Comparison of ENCODE assay signal across 17 cellular contexts in the genomic region with DNA sequence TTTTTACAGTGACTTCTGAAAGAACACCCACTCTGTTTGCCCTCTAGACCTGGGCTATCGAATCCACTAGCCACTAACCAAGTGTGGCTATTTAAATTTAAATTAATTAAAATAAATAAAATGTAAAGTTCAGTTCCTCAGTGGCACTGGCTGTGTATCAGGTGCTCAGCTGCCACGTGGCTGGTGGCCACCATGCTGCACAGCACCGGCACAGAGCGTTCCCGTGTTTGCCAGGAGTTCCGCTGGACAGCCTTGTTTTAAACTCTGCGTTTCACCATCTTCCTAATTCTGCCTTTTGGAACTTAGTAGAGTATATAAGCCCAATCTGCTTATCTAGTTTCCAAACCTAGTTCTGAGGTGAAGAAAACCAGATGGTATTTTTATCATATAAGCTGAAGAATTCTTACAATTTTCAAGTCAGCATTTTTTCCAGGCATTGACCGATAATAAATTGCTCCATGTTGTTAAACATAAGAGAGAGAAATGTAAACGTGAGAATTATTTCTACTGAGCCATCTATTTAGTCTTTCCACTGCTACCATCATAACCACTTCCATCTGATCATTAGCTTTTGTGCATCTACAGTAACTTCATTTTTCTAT.
DNase-seq lines count a peak whose midpoint lies in the region; ATAC-seq, FAIRE-seq and TF ChIP-seq lines count a peak whose summit lies in the region.
"Had no signal": no experiment of that assay in that cellular context is flagged by ENCODE, and none has a peak within 500 bp of the region (broad histone marks: within the 10 kb centered on the region; RNA-seq: fewer than 3 reads in every experiment).

No MANE protein-coding gene starts in this region.

- H3K4me2 ChIP-seq in A549 (no peak overlapping the region), H9 (ENCODE audit: insufficient read depth, insufficient read length, low read length) (no peak overlapping the region)

- ATAC-seq in A549, result no peak
- no peak for ATAC-seq in HG02870 (IDR thresholded peaks at IDR 0.05; ENCODE audit: unreplicated experiment)

- no peak overlapping the region for H2AK5ac ChIP-seq in H9 (ENCODE audit: insufficient read length, low read length)

- no peak overlapping the region for H2BK12ac ChIP-seq in H9 (ENCODE audit: insufficient read length, low read depth, low read length)

- H3K4me1 ChIP-seq in A549 (no peaks in the 10 kb centered on the region), H9 (ENCODE audit: insufficient read depth, low read length) (no peaks in the 10 kb centered on the region), sigmoid colon (peaks cover 0 to 81% (median 74%) of the 10 kb centered on the region in 4 donors)
- H3K4me1 ChIP-seq: Caco-2, HAP-1 had no signal

- no peaks in the 10 kb centered on the region for H3K36me3 Mint-ChIP-seq in H9 (ENCODE audit: insufficient read depth in 1 of 3, low read depth in 3 of 3)
- no peaks in the 10 kb centered on the region for H3K36me3 Mint-ChIP-seq in activated naive CD4-positive, alpha-beta T cell treated with anti-CD3 and anti-CD28 coated beads for 36 hours (ENCODE audit: low read depth)

- no peak overlapping the region for H2BK15ac ChIP-seq in H9 (ENCODE audit: low read depth, low read length)

- H3K27ac Mint-ChIP-seq in H9, result no peak overlapping the region
- H3K27ac Mint-ChIP-seq in activated naive CD4-positive, alpha-beta T cell treated with anti-CD3 and anti-CD28 coated beads for 36 hours, result no peak overlapping the region
- H3K27ac Mint-ChIP-seq: CD4-positive, alpha-beta T cell had no signal

- no peak for FAIRE-seq in A549 (lab: Jason Lieb, UNC)
- FAIRE-seq: A204.1, D721Med, G401.6, GM12891, GM19239, H1 had no signal

- H3K27ac ChIP-seq in A549 (no peak overlapping the region), H9 (ENCODE audit: insufficient read length, low read depth, low read length) (no peak overlapping the region), sigmoid colon (peak overlapping the region in 3 of 4 donors; percentile 79 to 87 (median 80))
- H3K27ac ChIP-seq: C4-2B had no signal

- no peak overlapping the region for H3K9ac ChIP-seq in H9 (ENCODE audit: extremely low read depth, insufficient read length, low read length)

- TF ChIP-seq EP300 in A549 (IDR thresholded peaks at IDR 0.05), result no peak
- TF ChIP-seq EP300 in sigmoid colon (IDR thresholded peaks at IDR 0.05), result no peak

- no peak for TF ChIP-seq CTCF in A549 (IDR thresholded peaks at IDR 0.05)
- no peak for TF ChIP-seq CTCF in H9 (conservative IDR thresholded peaks at IDR 0.05)
- TF ChIP-seq CTCF in fibroblast of villous mesenchyme (IDR thresholded peaks at IDR 0.05; ENCODE audit: insufficient read depth, low read depth, low read length), result no peak
- no peak for TF ChIP-seq CTCF in sigmoid colon (IDR thresholded peaks at IDR 0.05)

- H3T11ph ChIP-seq in H9 (ENCODE audit: low read length), result no peak overlapping the region

- H3K79me2 ChIP-seq in H9 (ENCODE audit: insufficient read depth, low read length), result no peaks in the 10 kb centered on the region

- H4K8ac ChIP-seq in H9 (replicated peaks; ENCODE audit: insufficient read length, low read depth, low read length), result no peak overlapping the region

- no peaks in the 10 kb centered on the region for H4K20me1 ChIP-seq in H9 (ENCODE audit: control insufficient read depth, insufficient read depth, insufficient read length)

- WGBS in A549 (ENCODE audit: missing lambda C conversion rate), result 46% methylated on average over 9 of the region's 9 CpGs
- WGBS in H9 (ENCODE audit: extremely low coverage, insufficient read length, low lambda C conversion rate), result no CpG with 5 or more reads among the region's 9 CpGs
- 86 to 87% methylated on average over 9 of the region's 9 CpGs for WGBS in sigmoid colon, 2 donors

- no peak overlapping the region for H3K4ac ChIP-seq in H9 (ENCODE audit: low read depth, low read length)

- no peak overlapping the region for H4K91ac ChIP-seq in H9 (ENCODE audit: insufficient read length, low read depth, low read length)

- POLR2A ChIA-PET in A549 (lab: Yijun Ruan, JAX), result no interaction called here

- H2BK120ac ChIP-seq in H9 (ENCODE audit: low read depth, low read length, poor library complexity, severe bottlenecking), result no peak overlapping the region

- no peak overlapping the region for H4K5ac ChIP-seq in H9 (ENCODE audit: insufficient read length, low read depth, low read length)

- no peak overlapping the region for H3K4me3 Mint-ChIP-seq in H9
- H3K4me3 Mint-ChIP-seq in activated naive CD4-positive, alpha-beta T cell treated with anti-CD3 and anti-CD28 coated beads for 36 hours, result no peak overlapping the region
- H3K4me3 Mint-ChIP-seq: CD4-positive, alpha-beta T cell had no signal

- TF ChIP-seq POLR2A in A549 (IDR thresholded peaks at IDR 0.05; ENCODE audit: low read length) (no peak), sigmoid colon (IDR thresholded peaks at IDR 0.05) (no peak)

- no peak overlapping the region for H3K18ac ChIP-seq in H9 (ENCODE audit: insufficient read length, low read depth, low read length)

- no peak for TF ChIP-seq RAD21 in A549 (conservative IDR thresholded peaks at IDR 0.05 in 1 of 2, IDR thresholded peaks at IDR 0.05 in 1 of 2)

- H3K4me3 ChIP-seq in A549 (no peak overlapping the region), fibroblast of villous mesenchyme (ENCODE audit: low read depth, low read length) (no peak overlapping the region), sigmoid colon (no peak overlapping the region)
- H3K4me3 ChIP-seq: HAP-1 had no signal

- no peaks in the 10 kb centered on the region; the same call in 1 of the 2 replicates for H3K27me3 Mint-ChIP-seq in H9 (ENCODE audit: low read depth)
- no peaks in the 10 kb centered on the region for H3K27me3 Mint-ChIP-seq in activated naive CD4-positive, alpha-beta T cell treated with anti-CD3 and anti-CD28 coated beads for 36 hours (ENCODE audit: low read depth)
- H3K27me3 Mint-ChIP-seq: CD4-positive, alpha-beta T cell had no signal

- H2AFZ ChIP-seq in H9 (ENCODE audit: low read length), result no peak overlapping the region

- H2BK20ac ChIP-seq in H9 (ENCODE audit: low read depth, low read length, poor library complexity, severe bottlenecking), result no peak overlapping the region

- H3K9me3 ChIP-seq in A549 (peaks cover 4% of the 10 kb centered on the region; the same call in 1 of the 3 replicates), H9 (ENCODE audit: control insufficient read depth, low read depth, low read length) (no peaks in the 10 kb centered on the region), sigmoid colon (no peaks in the 10 kb centered on the region)
- H3K9me3 ChIP-seq: Caco-2, HAP-1 had no signal

- no peaks in the 10 kb centered on the region for H3K23me2 ChIP-seq in H9 (ENCODE audit: insufficient read length, low read depth, low read length, poor library complexity, severe bottlenecking)

- no peak overlapping the region for H2BK5ac ChIP-seq in H9 (ENCODE audit: insufficient read length, low read length)

- H3K36me3 ChIP-seq in sigmoid colon, result no peaks in the 10 kb centered on the region
- H3K36me3 ChIP-seq: HAP-1 had no signal

- DNase-seq in A549 (ENCODE audit: low read depth in 1 of 2, low spot score in 1 of 2) (no peak), H9 (peak; percentile 13), fibroblast of villous mesenchyme (ENCODE audit: low read depth) (peak; percentile 66), sigmoid colon (no peak)
- DNase-seq in activated naive CD4-positive, alpha-beta T cell treated with anti-CD3 and anti-CD28 coated beads for 36 hours, result no peak
- DNase-seq: AML-193; CD4-positive, alpha-beta T cell had no signal

- no peaks in the 10 kb centered on the region for H3K27me3 ChIP-seq in H9 (ENCODE audit: insufficient read depth, low read length)
- H3K27me3 ChIP-seq in sigmoid colon, result no peaks in the 10 kb centered on the region

- no peaks in the 10 kb centered on the region for H3K79me1 ChIP-seq in H9 (ENCODE audit: insufficient read depth, low read depth, low read length, poor library complexity, severe bottlenecking)

- H3K14ac ChIP-seq in H9 (ENCODE audit: insufficient read depth, low read length), result no peak overlapping the region; the same call in 1 of the 2 replicates

- no peak overlapping the region for H3K56ac ChIP-seq in H9 (ENCODE audit: insufficient read length, low read depth, low read length)

- peaks cover 2% of the 10 kb centered on the region in 2 experiments; a peak in 1 of 4 replicates for H3K4me1 Mint-ChIP-seq in H9
- no peaks in the 10 kb centered on the region for H3K4me1 Mint-ChIP-seq in activated naive CD4-positive, alpha-beta T cell treated with anti-CD3 and anti-CD28 coated beads for 36 hours (ENCODE audit: low read depth)

- no peak overlapping the region for H3K23ac ChIP-seq in H9 (ENCODE audit: insufficient read length, low read depth, low read length)

- no peaks in the 10 kb centered on the region for H3K9me3 Mint-ChIP-seq in H9
- no peaks in the 10 kb centered on the region for H3K9me3 Mint-ChIP-seq in activated naive CD4-positive, alpha-beta T cell treated with anti-CD3 and anti-CD28 coated beads for 36 hours
- H3K9me3 Mint-ChIP-seq: CD4-positive, alpha-beta T cell had no signal

- CTCF ChIA-PET in A549 (lab: Yijun Ruan, JAX), result interaction anchor here (0.6 to 2.7 kb wide), 4 partner anchors 10 to 502 kb away, joined by 3 to 6 read pairs (median 3); no protein-coding TSS in a partner anchor
- CTCF ChIA-PET in activated naive CD4-positive, alpha-beta T cell treated with anti-CD3 and anti-CD28 coated beads for 36 hours (lab: Charles Lee), result interaction anchor here (1.1 kb wide), 1 partner anchor 191 kb away, joined by 3 read pairs; no protein-coding TSS in a partner anchor

- intact Hi-C loops in sigmoid colon (cut with DNase I), result no loop called here
- intact Hi-C loops in activated naive CD4-positive, alpha-beta T cell treated with anti-CD3 and anti-CD28 coated beads for 36 hours (cut with micrococcal nuclease), result no loop called here

TF ChIP-seq in A549, 52 proteins besides CTCF, POLR2A, EP300 and RAD21:
- TF ChIP-seq TFCP2L1 (CRISPR knock-in tag; IDR thresholded peaks at IDR 0.05), result no peak
- peak; percentile 37 for TF ChIP-seq MAFK (IDR thresholded peaks at IDR 0.05; ENCODE audit: partially characterized antibody)

Comparison
In these comparisons a context has a peak if more than half of its experiments do, and no peak if none do; other contexts are left out.
1. DNase-seq: peak in H9 (single experiment) and fibroblast of villous mesenchyme (single experiment); none in A549 (0 of 2), sigmoid colon (single experiment) and activated naive CD4-positive, alpha-beta T cell treated with anti-CD3 and anti-CD28 coated beads for 36 hours (single experiment).
2. H3K27ac ChIP-seq: peak in sigmoid colon (3 of 4); none in A549 (0 of 2) and H9 (single experiment).